Comparison of ENCODE assay signal across 7 cellular contexts in the genomic region with DNA sequence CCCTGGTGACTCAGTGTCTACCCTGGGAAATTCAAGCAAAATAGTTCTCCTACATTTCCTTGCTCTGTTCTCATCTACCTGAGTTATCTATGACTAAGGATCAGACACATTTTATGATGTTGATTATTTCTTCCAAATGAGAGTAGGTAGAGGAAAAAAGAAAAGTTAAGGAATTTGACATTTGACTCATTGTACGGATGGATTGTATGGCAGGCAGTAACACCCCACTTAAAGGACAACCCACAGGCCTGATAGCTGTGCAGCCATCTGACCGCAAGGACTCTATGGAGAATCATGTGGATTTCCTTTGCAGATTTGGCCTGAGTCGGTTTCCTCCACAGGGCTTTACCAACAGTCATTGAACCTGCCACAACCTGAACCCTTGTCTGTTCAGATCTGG.
"Had no signal": no experiment of that assay in that cellular context is flagged by ENCODE, and none has a peak within 500 bp of the region (broad histone marks: within the 10 kb centered on the region; RNA-seq: fewer than 3 reads in every experiment).

No MANE protein-coding gene starts in this region.

- DNase-seq: H9, HCEC 1CT, IMR-90 had no signal

- H3K4me1 Mint-ChIP-seq: GM23338 had no signal

- FAIRE-seq: H1, H54, HTR-8/SVneo had no signal

- H3K9me3 Mint-ChIP-seq: GM23338 had no signal

- ATAC-seq: GM23338 had no signal

- H3K27ac Mint-ChIP-seq: GM23338 had no signal

- H3K4me3 ChIP-seq: GM23338 had no signal

- H3K4me3 Mint-ChIP-seq: GM23338, H9 had no signal
